Comparison of ENCODE assay signal across 8 cellular contexts in genomic region chr4:140037353-140038030, GRCh38.
DNase-seq lines count a peak whose midpoint lies in the region; ATAC-seq and TF ChIP-seq lines count a peak whose summit lies in the region.

No MANE protein-coding gene starts in this region.

- H3K9me3 Mint-ChIP-seq in brain: no peaks in the 10 kb centered on the region

- ATAC-seq in HG03159 (IDR thresholded peaks at IDR 0.05; ENCODE audit: unreplicated experiment): no peak

- H3K4me1 Mint-ChIP-seq in brain: peaks cover 29% of the 10 kb centered on the region

- H3K4me3 Mint-ChIP-seq in brain: peak overlapping the region in 1 of 5 experiments; percentile 7

- no peaks in the 10 kb centered on the region for H3K27me3 Mint-ChIP-seq in brain

- peaks cover 3% of the 10 kb centered on the region for H3K36me3 Mint-ChIP-seq in brain

- peak; percentile 62 for DNase-seq in AG08396 (ENCODE audit: low spot score)
- DNase-seq in HS-5 (ENCODE audit: low read depth): peak; percentile 53
- peak; percentile 95 for DNase-seq in kidney glomerular epithelial cell (lab: John Stamatoyannopoulos, UW)
- DNase-seq in stimulated activated naive CD4-positive, alpha-beta T cell (lab: John Stamatoyannopoulos, UW): no peak
- no peak for DNase-seq in NCI-H2107 (lab: John Stamatoyannopoulos, UW)
- no peak for DNase-seq in NCI-H128 (lab: John Stamatoyannopoulos, UW; ENCODE audit: unreplicated experiment)

- H3K27ac Mint-ChIP-seq in brain: peak overlapping the region in 3 of 5 experiments; percentile 37 to 90 (median 55)

- no peak for TF ChIP-seq CTCF in brain (conservative IDR thresholded peaks at IDR 0.05)

Comparison
In these comparisons a context has a peak if more than half of its experiments do, and no peak if none do; other contexts are left out.
1. DNase-seq: peak in AG08396 (single experiment), HS-5 (single experiment) and kidney glomerular epithelial cell (single experiment); none in stimulated activated naive CD4-positive, alpha-beta T cell (0 of 6), NCI-H2107 (single experiment) and NCI-H128 (single experiment).